ENCODE assay signal across 24 cellular contexts in genomic region chr4:8938623-8939022, GRCh38.
"Had no signal": no experiment of that assay in that cellular context is flagged by ENCODE, and none has a peak within 500 bp of the region (broad histone marks: within the 10 kb centered on the region; RNA-seq: fewer than 3 reads in every experiment).

No MANE protein-coding gene starts in this region.

- H3K27me3 ChIP-seq: colonic mucosa, thyroid gland, vagina had no signal

- H3K4me3 ChIP-seq: colonic mucosa, gastroesophageal sphincter, heart right ventricle, lower lobe of right lung, prostate gland, sigmoid colon, stomach, thyroid gland, vagina had no signal

- H3K9me3 ChIP-seq: colonic mucosa, lower lobe of right lung, neutrophil, prostate gland, sigmoid colon, thyroid gland, vagina had no signal

- H3K36me3 ChIP-seq: colonic mucosa, gastroesophageal sphincter, heart right ventricle, lower lobe of right lung, neutrophil, prostate gland, sigmoid colon, stomach, thyroid gland, vagina had no signal

- DNase-seq: colonic mucosa; effector CD8-positive, alpha-beta T cell; endodermal cell; foreskin fibroblast; glutamatergic neuron; heart right ventricle; hypothalamus; left ventricle myocardium superior; lower lobe of right lung; naive thymus-derived CD8-positive, alpha-beta T cell; right cardiac atrium; sigmoid colon; stimulated activated CD4-positive, alpha-beta T cell treated with anti-CD3 and anti-CD28 coated beads, Interleukin-2, amount 100 ng/mL, for 24 hours; stimulated activated CD4-positive, alpha-beta T cell treated with anti-CD3 and anti-CD28 coated beads, Interleukin-4, amount 100 ng/mL, for 24 hours; stimulated activated naive CD4-positive, alpha-beta T cell treated with Interleukin-2 at 50 U/mL for 16 hours; stomach; thyroid gland; trophoblast cell had no signal

- ATAC-seq: esophagus mucosa; gastroesophageal sphincter; heart right ventricle; left ventricle myocardium superior; naive thymus-derived CD8-positive, alpha-beta T cell; right cardiac atrium had no signal

- H3K4me1 ChIP-seq: colonic mucosa, gastroesophageal sphincter, heart right ventricle, lower lobe of right lung, prostate gland, sigmoid colon, stomach, thyroid gland, vagina had no signal

- H3K27ac ChIP-seq: colonic mucosa, epithelial cell of prostate, gastroesophageal sphincter, heart right ventricle, lower lobe of right lung, neutrophil, prostate gland, sigmoid colon, stomach, thyroid gland, vagina had no signal
